In genomic region chr11:120020981-120021380, GRCh38 we compare ENCODE assay signal across 17 cellular contexts.
DNase-seq lines count a peak whose midpoint lies in the region; ATAC-seq and TF ChIP-seq lines count a peak whose summit lies in the region.
"Had no signal": no experiment of that assay in that cellular context is flagged by ENCODE, and none has a peak within 500 bp of the region (broad histone marks: within the 10 kb centered on the region; RNA-seq: fewer than 3 reads in every experiment).

No MANE protein-coding gene starts in this region.

- H3K9me3 ChIP-seq in BE2C (no peaks in the 10 kb centered on the region; the same call in 1 of the 2 replicates), hepatocyte (ENCODE audit: low read depth) (no peaks in the 10 kb centered on the region), trophoblast cell (ENCODE audit: insufficient read depth, low read depth, low read length) (no peaks in the 10 kb centered on the region)

- 58% methylated on average over 2 of the region's 2 CpGs for WGBS in hepatocyte (ENCODE audit: low lambda C conversion rate, missing lambda C conversion rate)
- WGBS in trophoblast cell (ENCODE audit: extremely low coverage, insufficient coverage, insufficient read length), result no CpG with 5 or more reads among the region's 2 CpGs

- ATAC-seq in HG03571 (IDR thresholded peaks at IDR 0.05; ENCODE audit: unreplicated experiment) (no peak), HG03442 (IDR thresholded peaks at IDR 0.05; ENCODE audit: unreplicated experiment) (no peak)
- ATAC-seq: HCT116 had no signal

- H3K36me3 ChIP-seq in BE2C (no peaks in the 10 kb centered on the region), hepatocyte (replicated peaks; ENCODE audit: insufficient read depth, low read depth) (no peaks in the 10 kb centered on the region), trophoblast cell (ENCODE audit: control insufficient read depth in 1 of 2, insufficient read depth in 2 of 2, low read length in 2 of 2) (no peaks in the 10 kb centered on the region)
- H3K36me3 ChIP-seq: BLaER1 treated with 17β-estradiol and CSF1 and Interleukin-3, amounts not matched to agents 10 nM and 100 nM had no signal

- no peak overlapping the region for H3K4ac ChIP-seq in trophoblast cell (ENCODE audit: low read depth, low read length)

- no peaks in the 10 kb centered on the region for H3K9me2 ChIP-seq in hepatocyte (replicated peaks; ENCODE audit: insufficient read depth)

- H3K27me3 ChIP-seq in BE2C (no peaks in the 10 kb centered on the region), hepatocyte (peaks cover 3% of the 10 kb centered on the region), trophoblast cell (ENCODE audit: insufficient read depth, low read length) (no peaks in the 10 kb centered on the region)

- H3K4me1 ChIP-seq in BE2C (peaks cover 12% of the 10 kb centered on the region), hepatocyte (ENCODE audit: insufficient read depth) (peaks cover 11% of the 10 kb centered on the region), trophoblast cell (ENCODE audit: control insufficient read depth in 1 of 2, insufficient read depth in 2 of 2, low read length in 2 of 2) (peaks cover 26 to 33% of the 10 kb centered on the region in 2 experiments)

- TF ChIP-seq CTCF in BE2C (IDR thresholded peaks at IDR 0.05; ENCODE audit: low read depth, low read length) (no peak), hepatocyte (IDR thresholded peaks at IDR 0.05; ENCODE audit: poor library complexity) (no peak)

- no peak overlapping the region for H3K14ac ChIP-seq in trophoblast cell (ENCODE audit: low read length)

- H4K20me1 ChIP-seq in hepatocyte (ENCODE audit: insufficient read depth, poor library complexity, severe bottlenecking), result no peaks in the 10 kb centered on the region
- H4K20me1 ChIP-seq: BLaER1 treated with 17β-estradiol and CSF1 and Interleukin-3, amounts not matched to agents 10 nM and 100 nM had no signal

- no peak overlapping the region for H2BK120ac ChIP-seq in trophoblast cell (ENCODE audit: insufficient read depth, low read length, poor library complexity)

- H2BK5ac ChIP-seq in trophoblast cell (ENCODE audit: low read depth, low read length, poor library complexity), result peak overlapping the region; percentile 34

- H2AK5ac ChIP-seq in trophoblast cell (ENCODE audit: low read length), result no peak overlapping the region

- H3K4me3 ChIP-seq in BE2C (ENCODE audit: low read depth, low read length), result no peak overlapping the region
- no peak overlapping the region for H3K4me3 ChIP-seq in hepatocyte
- H3K4me3 ChIP-seq in trophoblast cell (ENCODE audit: low read depth, low read length), result no peak overlapping the region
- H3K4me3 ChIP-seq: BLaER1 treated with 17β-estradiol and CSF1 and Interleukin-3, amounts not matched to agents 10 nM and 100 nM had no signal

- no peak overlapping the region for H3K18ac ChIP-seq in trophoblast cell (ENCODE audit: low read length)

- H2AFZ ChIP-seq in hepatocyte, result no peak overlapping the region
- no peak overlapping the region for H2AFZ ChIP-seq in trophoblast cell (ENCODE audit: insufficient read depth, low read length, poor library complexity)

- H2BK12ac ChIP-seq in trophoblast cell (ENCODE audit: low read length), result peak overlapping the region; percentile 29

- H3K79me2 ChIP-seq in hepatocyte, result no peaks in the 10 kb centered on the region
- H3K79me2 ChIP-seq in trophoblast cell (ENCODE audit: control insufficient read depth, insufficient read depth, low read length, poor library complexity), result no peaks in the 10 kb centered on the region

- H4K8ac ChIP-seq in trophoblast cell (ENCODE audit: low read depth, low read length), result no peak overlapping the region

- no peak overlapping the region for H3K27ac ChIP-seq in hepatocyte
- H3K27ac ChIP-seq in trophoblast cell (ENCODE audit: low read depth, low read length), result peak overlapping the region; percentile 31
- H3K27ac ChIP-seq: BLaER1 treated with 17β-estradiol and CSF1 and Interleukin-3, amounts not matched to agents 10 nM and 100 nM; KMS-11 had no signal

- peaks cover 25% of the 10 kb centered on the region for H3K79me1 ChIP-seq in trophoblast cell (ENCODE audit: low read length)

- no peak overlapping the region for H3K4me2 ChIP-seq in hepatocyte
- H3K4me2 ChIP-seq in trophoblast cell (ENCODE audit: low read length), result peak overlapping the region; percentile 13
- H3K4me2 ChIP-seq: BLaER1 treated with 17β-estradiol and CSF1 and Interleukin-3, amounts not matched to agents 10 nM and 100 nM; KMS-11 had no signal

- DNase-seq in BE2C (peak; percentile 46), D341Med (ENCODE audit: low spot score) (peak; percentile 8), hepatocyte (ENCODE audit: low spot score) (peak; percentile 66), trophoblast cell (peak in 1 of 2 donors; percentile 18)
- no peak for DNase-seq in activated CD8-positive, alpha-beta memory T cell treated with anti-CD3 and anti-CD28 coated beads, Interleukin-2, amount 50 U/mL, for 4 hours
- DNase-seq: CD4-positive, CD25-positive, alpha-beta regulatory T cell; CD8-positive, alpha-beta memory T cell; COR-L47; GDM1; GOT3; H7; HFFc6 had no signal

- no peak overlapping the region for H3K9ac ChIP-seq in trophoblast cell (ENCODE audit: low read length)
- H3K9ac ChIP-seq: BLaER1 treated with 17β-estradiol and CSF1 and Interleukin-3, amounts not matched to agents 10 nM and 100 nM; KMS-11 had no signal

- no peak overlapping the region for H4K12ac ChIP-seq in trophoblast cell (ENCODE audit: low read depth, low read length)

- no peak overlapping the region for H3K23ac ChIP-seq in trophoblast cell (ENCODE audit: low read length)

- peak overlapping the region; percentile 36 for H4K91ac ChIP-seq in trophoblast cell (ENCODE audit: low read depth, low read length)
